In genomic region chr17:35142467-35142796, GRCh38 we compare ENCODE assay signal across 8 cellular contexts. TPM values are rescaled to one million over a fixed set of nuclear protein-coding genes. Genes with fewer than 3 reads are reported as not detected.
DNase-seq lines count a peak whose midpoint lies in the region; ATAC-seq and TF ChIP-seq lines count a peak whose summit lies in the region.

No MANE protein-coding gene starts in this region.

- H3K4me1 Mint-ChIP-seq in T-helper 17 cell: peaks cover 2% of the 10 kb centered on the region
- H3K4me1 Mint-ChIP-seq in stimulated activated memory B cell treated with anti-CD40 and anti-IgM and Interleukin-4, amounts not matched to agents 10 μg/mL and 1 μg/mL and 100 μg/mL, for 72 hours: no peaks in the 10 kb centered on the region

- TF ChIP-seq CTCF in HFF-Myc (IDR thresholded peaks at IDR 0.05; ENCODE audit: low read depth, low read length, missing control alignments) (no peak), gastroesophageal sphincter (IDR thresholded peaks at IDR 0.05) (no peak)

- H3K4me1 ChIP-seq in gastroesophageal sphincter: peaks cover 0 to 22% (median 3%) of the 10 kb centered on the region in 3 donors

- peak overlapping the region; percentile 59 for H3K27ac Mint-ChIP-seq in T-helper 17 cell
- peak overlapping the region; percentile 75 for H3K27ac Mint-ChIP-seq in stimulated activated memory B cell treated with anti-CD40 and anti-IgM and Interleukin-4, amounts not matched to agents 10 μg/mL and 1 μg/mL and 100 μg/mL, for 72 hours

- peak overlapping the region; percentile 86 for H3K4me3 Mint-ChIP-seq in T-helper 17 cell
- H3K4me3 Mint-ChIP-seq in stimulated activated memory B cell treated with anti-CD40 and anti-IgM and Interleukin-4, amounts not matched to agents 10 μg/mL and 1 μg/mL and 100 μg/mL, for 72 hours: peak overlapping the region; percentile 83

- H3K9me3 Mint-ChIP-seq in stimulated activated memory B cell treated with anti-CD40 and anti-IgM and Interleukin-4, amounts not matched to agents 10 μg/mL and 1 μg/mL and 100 μg/mL, for 72 hours: no peaks in the 10 kb centered on the region

- WGBS in gastroesophageal sphincter (ENCODE audit: low coverage in 1 of 2), 2 donors: 67% methylated on average over 7 of the region's 8 CpGs; no CpG with 5 or more reads in 1 of the 2 donors

- TF ChIP-seq POLR2A in gastroesophageal sphincter (IDR thresholded peaks at IDR 0.05): no peak

- peak; percentile 15 for ATAC-seq in T-helper 17 cell
- ATAC-seq in gastroesophageal sphincter: no peak
- ATAC-seq in stimulated activated memory B cell treated with anti-CD40 and anti-IgM and Interleukin-4, amounts not matched to agents 10 μg/mL and 1 μg/mL and 100 μg/mL, for 72 hours: no peak
- ATAC-seq in HG02678 (IDR thresholded peaks at IDR 0.05; ENCODE audit: unreplicated experiment): no peak

- H3K9me3 ChIP-seq in T-helper 17 cell (ENCODE audit: control insufficient read depth, low read length, poor library complexity, severe bottlenecking): no peaks in the 10 kb centered on the region
- H3K9me3 ChIP-seq in gastroesophageal sphincter: no peaks in the 10 kb centered on the region

- no peak for TF ChIP-seq EP300 in gastroesophageal sphincter (IDR thresholded peaks at IDR 0.05)

- H3K4me3 ChIP-seq in HFF-Myc (replicated peaks; ENCODE audit: low read depth, low read length) (peak overlapping the region; percentile 99), gastroesophageal sphincter (peak overlapping the region; percentile 85 to 92)

- H3K27ac ChIP-seq in gastroesophageal sphincter: peak overlapping the region in 1 of 4 donors; percentile 27

- H3K36me3 ChIP-seq in gastroesophageal sphincter: peaks cover 0 to 25% of the 10 kb centered on the region in 2 donors

- H3K27me3 Mint-ChIP-seq in T-helper 17 cell: no peaks in the 10 kb centered on the region
- H3K27me3 Mint-ChIP-seq in stimulated activated memory B cell treated with anti-CD40 and anti-IgM and Interleukin-4, amounts not matched to agents 10 μg/mL and 1 μg/mL and 100 μg/mL, for 72 hours: no peaks in the 10 kb centered on the region

- H3K27me3 ChIP-seq in gastroesophageal sphincter: peaks cover 4% of the 10 kb centered on the region

- DNase-seq in HFF-Myc (ENCODE audit: extremely low read depth, low read depth) (no peak), T-helper 17 cell (no peak), NCI-H69 (lab: John Stamatoyannopoulos, UW) (no peak), SKM-1 treated with dmso at 0.1 percent for 144 hours (lab: John Stamatoyannopoulos, UW; ENCODE audit: unreplicated experiment) (no peak), cortex of kidney (lab: John Stamatoyannopoulos, UW) (no peak)

- no peaks in the 10 kb centered on the region for H3K36me3 Mint-ChIP-seq in T-helper 17 cell (ENCODE audit: low read depth)
- H3K36me3 Mint-ChIP-seq in stimulated activated memory B cell treated with anti-CD40 and anti-IgM and Interleukin-4, amounts not matched to agents 10 μg/mL and 1 μg/mL and 100 μg/mL, for 72 hours: peaks cover 8% of the 10 kb centered on the region

RNA-seq across cellular contexts. Expression of gene NLE1, which starts 0.3 kb away (rescaled TPM):
- 1 to 10 TPM; 9.5 to 9.6 TPM for total RNA-seq in T-helper 17 cell
- total RNA-seq in gastroesophageal sphincter: 10 to 100 TPM in 2 of 4 donors, 1 to 10 TPM in 2; 7.6 to 12.3 (median 9.3) TPM

RNA-seq across cellular contexts. Expression of gene UNC45B, which starts 5.2 kb away (rescaled TPM):
- total RNA-seq in T-helper 17 cell: under 1 TPM; 0.15 to 0.23 TPM
- total RNA-seq in gastroesophageal sphincter: under 1 TPM in 3 of 4 donors, not detected in 1; 0.05 to 0.31 (median 0.13) TPM

RNA-seq across cellular contexts. Expression of gene FNDC8, which starts 21.0 kb away (rescaled TPM):
- total RNA-seq in T-helper 17 cell: not detected
- total RNA-seq in gastroesophageal sphincter: not detected

RNA-seq across cellular contexts. Expression of gene RAD51D, which starts 22.8 kb away (rescaled TPM):
- 10 to 100 TPM in 1 of 2 donors, 1 to 10 TPM in 1; 8.7 to 14.2 TPM for total RNA-seq in T-helper 17 cell
- total RNA-seq in gastroesophageal sphincter: 10 to 100 TPM in 2 of 4 donors, 1 to 10 TPM in 2; 5.1 to 11.1 (median 9.1) TPM

RNA-seq across cellular contexts. Expression of gene SLC35G3, which starts 51.8 kb away (rescaled TPM):
- under 1 TPM in 1 of 2 donors, not detected in 1; 0.32 TPM for total RNA-seq in T-helper 17 cell
- not detected for total RNA-seq in gastroesophageal sphincter
